In genomic region chr3:194906229-194906629, GRCh38 we compare ENCODE assay signal across 19 cellular contexts.
DNase-seq lines count a peak whose midpoint lies in the region; ATAC-seq and TF ChIP-seq lines count a peak whose summit lies in the region.
"Had no signal": no experiment of that assay in that cellular context is flagged by ENCODE, and none has a peak within 500 bp of the region (broad histone marks: within the 10 kb centered on the region; RNA-seq: fewer than 3 reads in every experiment).

No MANE protein-coding gene starts in this region.

- no peaks in the 10 kb centered on the region for H3K27me3 ChIP-seq in lung (ENCODE audit: control insufficient read depth, insufficient read depth)
- H3K27me3 ChIP-seq: BE2C, body of pancreas, dorsolateral prefrontal cortex, gastrocnemius medialis had no signal

- H3K36me3 ChIP-seq in lung (ENCODE audit: control insufficient read depth in 2 of 2, insufficient read depth in 2 of 2, low read length in 2 of 2): no peaks in the 10 kb centered on the region
- H3K36me3 ChIP-seq: BE2C, gastrocnemius medialis had no signal

- H3K27ac ChIP-seq in epithelial cell of prostate: no peak overlapping the region
- no peak overlapping the region for H3K27ac ChIP-seq in lung (ENCODE audit: low read depth in 1 of 2, low read length in 1 of 2)
- H3K27ac ChIP-seq: dorsolateral prefrontal cortex, gastrocnemius medialis, VCaP had no signal

- no peaks in the 10 kb centered on the region for H3K4me1 ChIP-seq in lung (ENCODE audit: control insufficient read depth in 2 of 2, insufficient read depth in 2 of 2, low read length in 2 of 2)
- H3K4me1 ChIP-seq: BE2C, body of pancreas, gastrocnemius medialis had no signal

- DNase-seq in H4 (ENCODE audit: low spot score): peak; percentile 64
- DNase-seq in RPMI7951 (ENCODE audit: low read depth): peak; percentile 59
- peak; percentile 60 for DNase-seq in epithelial cell of prostate (ENCODE audit: low read depth, low spot score)
- DNase-seq in lung (ENCODE audit: low spot score): peak; percentile 24
- no peak for DNase-seq in NCI-H226
- DNase-seq in NCI-H748 treated with DMSO at 0.1 percent for 48 hours (lab: John Stamatoyannopoulos, UW): no peak
- DNase-seq: activated CD8-positive, alpha-beta memory T cell treated with anti-CD3 and anti-CD28 coated beads, Interleukin-2, amount 10 ng/mL, durations not matched to agents 7 days and 5 days; activated naive CD4-positive, alpha-beta T cell; BE2C; body of pancreas; DMS 273 treated with DMSO at 0.1 percent for 48 hours; dorsolateral prefrontal cortex; gastrocnemius medialis; MM.1S; NCI-H510A; stimulated activated CD4-positive, alpha-beta T cell treated with anti-CD3 and anti-CD28 coated beads, Interleukin-1b, Interleukin-23, amount 100 ng/mL, for 48 hours had no signal

- H3K4me3 ChIP-seq in lung: no peak overlapping the region
- H3K4me3 ChIP-seq: body of pancreas, dorsolateral prefrontal cortex, gastrocnemius medialis had no signal

- 51 to 78% methylated on average over 4 of the region's 4 CpGs for WGBS in lung, 2 donors

- TF ChIP-seq CTCF in lung (IDR thresholded peaks at IDR 0.05; ENCODE audit: control extremely low read depth, extremely low read depth): no peak

- no peaks in the 10 kb centered on the region for H3K9me3 ChIP-seq in lung (ENCODE audit: control insufficient read depth in 2 of 2, insufficient read depth in 1 of 2, low read length in 1 of 2)
- H3K9me3 ChIP-seq: BE2C, body of pancreas, gastrocnemius medialis had no signal

- ATAC-seq in lung (ENCODE audit: insufficient read depth, low FRiP score): no peak
- no peak for ATAC-seq in HG02588 (IDR thresholded peaks at IDR 0.05; ENCODE audit: unreplicated experiment)
- no peak for ATAC-seq in GM18868 (IDR thresholded peaks at IDR 0.05; ENCODE audit: unreplicated experiment)
- ATAC-seq: activated CD8-positive, alpha-beta memory T cell treated with anti-CD3 and anti-CD28 coated beads, Interleukin-2, amount 10 ng/mL, durations not matched to agents 7 days and 5 days; body of pancreas; gastrocnemius medialis had no signal

Comparison
In these comparisons a context has a peak if more than half of its experiments do, and no peak if none do; other contexts are left out.
1. DNase-seq: peak in H4 (single experiment), RPMI7951 (single experiment), epithelial cell of prostate (single experiment) and lung (single experiment); none in NCI-H226 (single experiment) and NCI-H748 treated with DMSO at 0.1 percent for 48 hours (single experiment).